In genomic region chr5:158084292-158084691, GRCh38 we compare ENCODE assay signal across 16 cellular contexts.
"Had no signal": no experiment of that assay in that cellular context is flagged by ENCODE, and none has a peak within 500 bp of the region (broad histone marks: within the 10 kb centered on the region; RNA-seq: fewer than 3 reads in every experiment).

No MANE protein-coding gene starts in this region.

- DNase-seq: activated CD4-positive, alpha-beta T cell treated with anti-CD3 and anti-CD28 coated beads, Interleukin-2, amount 10 ng/mL, durations not matched to agents 24 days and 14 days; activated CD8-positive, alpha-beta memory T cell treated with anti-CD3 and anti-CD28 coated beads for 24 hours; activated naive CD4-positive, alpha-beta T cell treated with anti-CD3 and anti-CD28 coated beads for 36 hours; central memory CD4-positive, alpha-beta T cell; effector memory CD8-positive, alpha-beta T cell; erythroblast; heart left ventricle; left colon; nucleus accumbens had no signal

- H3K27ac Mint-ChIP-seq: activated CD4-positive, alpha-beta T cell treated with anti-CD3 and anti-CD28 coated beads, Interleukin-2, amount 10 ng/mL, durations not matched to agents 24 days and 14 days; activated naive CD4-positive, alpha-beta T cell treated with anti-CD3 and anti-CD28 coated beads for 36 hours; activated T-helper 17 cell treated with anti-CD3 and anti-CD28 coated beads, Interleukin-2, amount 50 U/mL, for 72 hours; effector memory CD8-positive, alpha-beta T cell; memory B cell; natural killer cell treated with Interleukin-12 subunit alpha and Interleukin-12 subunit beta and Interleukin-15 and Interleukin-18, amount 100 ng/mL, for 72 hours; stimulated activated effector memory CD8-positive, alpha-beta T cell treated with anti-CD3 and anti-CD28 coated beads, Interleukin-12 subunit alpha, Interleukin-12 subunit beta, amount 100 ng/mL, for 72 hours; WTC11 had no signal

- ATAC-seq: activated T-helper 17 cell treated with anti-CD3 and anti-CD28 coated beads, Interleukin-2, amount 50 U/mL, for 72 hours; effector memory CD8-positive, alpha-beta T cell; heart left ventricle; natural killer cell treated with Interleukin-12 subunit alpha and Interleukin-12 subunit beta and Interleukin-15 and Interleukin-18, amount 100 ng/mL, for 72 hours; stimulated activated effector memory CD8-positive, alpha-beta T cell treated with anti-CD3 and anti-CD28 coated beads, Interleukin-12 subunit alpha, Interleukin-12 subunit beta, amount 100 ng/mL, for 72 hours; WTC11 had no signal

- H3K9me3 ChIP-seq: right atrium auricular region, tibial nerve had no signal

- H3K27ac ChIP-seq: heart left ventricle, right atrium auricular region, tibial nerve had no signal

- H3K36me3 ChIP-seq: heart left ventricle, right atrium auricular region, tibial nerve had no signal

- H3K9me3 Mint-ChIP-seq: activated CD4-positive, alpha-beta T cell treated with anti-CD3 and anti-CD28 coated beads, Interleukin-2, amount 10 ng/mL, durations not matched to agents 24 days and 14 days; activated naive CD4-positive, alpha-beta T cell treated with anti-CD3 and anti-CD28 coated beads for 36 hours; activated T-helper 17 cell treated with anti-CD3 and anti-CD28 coated beads, Interleukin-2, amount 50 U/mL, for 72 hours; effector memory CD8-positive, alpha-beta T cell; memory B cell; natural killer cell treated with Interleukin-12 subunit alpha and Interleukin-12 subunit beta and Interleukin-15 and Interleukin-18, amount 100 ng/mL, for 72 hours; stimulated activated effector memory CD8-positive, alpha-beta T cell treated with anti-CD3 and anti-CD28 coated beads, Interleukin-12 subunit alpha, Interleukin-12 subunit beta, amount 100 ng/mL, for 72 hours; WTC11 had no signal

- H3K4me3 ChIP-seq: heart left ventricle, right atrium auricular region, tibial nerve had no signal

- H3K4me3 Mint-ChIP-seq: activated CD4-positive, alpha-beta T cell treated with anti-CD3 and anti-CD28 coated beads, Interleukin-2, amount 10 ng/mL, durations not matched to agents 24 days and 14 days; activated naive CD4-positive, alpha-beta T cell treated with anti-CD3 and anti-CD28 coated beads for 36 hours; activated T-helper 17 cell treated with anti-CD3 and anti-CD28 coated beads, Interleukin-2, amount 50 U/mL, for 72 hours; effector memory CD8-positive, alpha-beta T cell; memory B cell; natural killer cell treated with Interleukin-12 subunit alpha and Interleukin-12 subunit beta and Interleukin-15 and Interleukin-18, amount 100 ng/mL, for 72 hours; stimulated activated effector memory CD8-positive, alpha-beta T cell treated with anti-CD3 and anti-CD28 coated beads, Interleukin-12 subunit alpha, Interleukin-12 subunit beta, amount 100 ng/mL, for 72 hours; WTC11 had no signal

- H3K4me1 Mint-ChIP-seq: activated CD4-positive, alpha-beta T cell treated with anti-CD3 and anti-CD28 coated beads, Interleukin-2, amount 10 ng/mL, durations not matched to agents 24 days and 14 days; activated T-helper 17 cell treated with anti-CD3 and anti-CD28 coated beads, Interleukin-2, amount 50 U/mL, for 72 hours; stimulated activated effector memory CD8-positive, alpha-beta T cell treated with anti-CD3 and anti-CD28 coated beads, Interleukin-12 subunit alpha, Interleukin-12 subunit beta, amount 100 ng/mL, for 72 hours had no signal

- H3K36me3 Mint-ChIP-seq: memory B cell; natural killer cell treated with Interleukin-12 subunit alpha and Interleukin-12 subunit beta and Interleukin-15 and Interleukin-18, amount 100 ng/mL, for 72 hours; stimulated activated effector memory CD8-positive, alpha-beta T cell treated with anti-CD3 and anti-CD28 coated beads, Interleukin-12 subunit alpha, Interleukin-12 subunit beta, amount 100 ng/mL, for 72 hours; WTC11 had no signal

- H3K27me3 ChIP-seq: heart left ventricle, right atrium auricular region, tibial nerve had no signal

- H3K4me1 ChIP-seq: right atrium auricular region, tibial nerve had no signal
